Comparison of ENCODE assay signal across 31 cellular contexts in genomic region chr2:147135401-147135800, GRCh38.
A peak's percentile ranks its signal among the peaks of the same experiment; 100 is the strongest.
DNase-seq lines count a peak whose midpoint lies in the region; TF ChIP-seq lines count a peak whose summit lies in the region.
"Had no signal": no experiment of that assay in that cellular context is flagged by ENCODE, and none has a peak within 500 bp of the region (broad histone marks: within the 10 kb centered on the region; RNA-seq: fewer than 3 reads in every experiment).

No MANE protein-coding gene starts in this region.

- no peak for TF ChIP-seq POLR2A in suprapubic skin (IDR thresholded peaks at IDR 0.05)

- H3K4me3 Mint-ChIP-seq in activated CD4-positive, alpha-beta T cell treated with anti-CD3 and anti-CD28 coated beads, Interleukin-2, amount 10 ng/mL, durations not matched to agents 7 days and 5 days = no peak overlapping the region
- H3K4me3 Mint-ChIP-seq: activated CD4-positive, alpha-beta T cell treated with anti-CD3 and anti-CD28 coated beads, Interleukin-2, amount 10 ng/mL, durations not matched to agents 24 days and 14 days; activated CD8-positive, alpha-beta memory T cell treated with anti-CD3 and anti-CD28 coated beads, Interleukin-2, amount 10 ng/mL, durations not matched to agents 7 days and 5 days; CD14-positive monocyte; neural crest cell; stimulated activated effector memory CD8-positive, alpha-beta T cell treated with anti-CD3 and anti-CD28 coated beads, Interleukin-12 subunit alpha, Interleukin-12 subunit beta, amount 100 ng/mL, for 72 hours had no signal

- POLR2A ChIA-PET in activated CD4-positive, alpha-beta T cell treated with anti-CD3 and anti-CD28 coated beads, Interleukin-2, amount 10 ng/mL, durations not matched to agents 7 days and 5 days (lab: Charles Lee) = no interaction called here

- no peak overlapping the region for H3K27ac ChIP-seq in suprapubic skin
- H3K27ac ChIP-seq: esophagus squamous epithelium, gastrocnemius medialis, hepatocyte, Peyer's patch, upper lobe of left lung, WERI-Rb-1 had no signal

- H3K36me3 ChIP-seq in suprapubic skin = no peaks in the 10 kb centered on the region
- H3K36me3 ChIP-seq: esophagus squamous epithelium, gastrocnemius medialis, Peyer's patch, upper lobe of left lung, WERI-Rb-1 had no signal

- no peak for TF ChIP-seq CTCF in suprapubic skin (IDR thresholded peaks at IDR 0.05)

- CTCF ChIA-PET in activated CD4-positive, alpha-beta T cell treated with anti-CD3 and anti-CD28 coated beads, Interleukin-2, amount 10 ng/mL, durations not matched to agents 7 days and 5 days (lab: Charles Lee) = interaction anchor here (0.6 kb wide), 2 partner anchors 190 to 430 kb away, joined by 3 to 4 read pairs; no protein-coding TSS in a partner anchor

- H3K4me1 ChIP-seq in suprapubic skin = no peaks in the 10 kb centered on the region
- H3K4me1 ChIP-seq: esophagus squamous epithelium, gastrocnemius medialis, Peyer's patch, upper lobe of left lung had no signal

- peaks cover 11% of the 10 kb centered on the region for H3K27me3 Mint-ChIP-seq in activated CD4-positive, alpha-beta T cell treated with anti-CD3 and anti-CD28 coated beads, Interleukin-2, amount 10 ng/mL, durations not matched to agents 7 days and 5 days
- H3K27me3 Mint-ChIP-seq: activated CD8-positive, alpha-beta memory T cell treated with anti-CD3 and anti-CD28 coated beads, Interleukin-2, amount 10 ng/mL, durations not matched to agents 7 days and 5 days had no signal

- H3K27ac Mint-ChIP-seq in activated CD4-positive, alpha-beta T cell treated with anti-CD3 and anti-CD28 coated beads, Interleukin-2, amount 10 ng/mL, durations not matched to agents 7 days and 5 days = no peak overlapping the region
- H3K27ac Mint-ChIP-seq: activated CD4-positive, alpha-beta T cell treated with anti-CD3 and anti-CD28 coated beads, Interleukin-2, amount 10 ng/mL, durations not matched to agents 24 days and 14 days; activated CD8-positive, alpha-beta memory T cell treated with anti-CD3 and anti-CD28 coated beads, Interleukin-2, amount 10 ng/mL, durations not matched to agents 7 days and 5 days; CD14-positive monocyte; stimulated activated effector memory CD8-positive, alpha-beta T cell treated with anti-CD3 and anti-CD28 coated beads, Interleukin-12 subunit alpha, Interleukin-12 subunit beta, amount 100 ng/mL, for 72 hours had no signal

- H3K9me3 ChIP-seq in suprapubic skin = no peaks in the 10 kb centered on the region
- H3K9me3 ChIP-seq: esophagus squamous epithelium, gastrocnemius medialis, Peyer's patch, upper lobe of left lung had no signal

- peak; percentile 64 for DNase-seq in NCI-H1105 (lab: John Stamatoyannopoulos, UW)
- DNase-seq in NCI-H2081 treated with DMSO at 0.1 percent for 48 hours (lab: John Stamatoyannopoulos, UW) = peak; percentile 68
- DNase-seq in NCI-H748 treated with DMSO at 0.1 percent for 48 hours (lab: John Stamatoyannopoulos, UW) = peak; percentile 14
- peak; percentile 3 for DNase-seq in medulla oblongata (ENCODE audit: extremely low spot score)
- DNase-seq in effector CD8-positive, alpha-beta T cell (lab: John Stamatoyannopoulos, UW) = no peak
- DNase-seq in activated CD4-positive, alpha-beta T cell treated with anti-CD3 and anti-CD28 coated beads, Interleukin-2, amount 10 ng/mL, durations not matched to agents 7 days and 5 days = no peak
- no peak for DNase-seq in suprapubic skin (ENCODE audit: low spot score in 2 of 2)
- DNase-seq: activated CD4-positive, alpha-beta T cell treated with anti-CD3 and anti-CD28 coated beads, Interleukin-2, amount 10 ng/mL, durations not matched to agents 24 days and 14 days; activated CD8-positive, alpha-beta memory T cell treated with anti-CD3 and anti-CD28 coated beads, Interleukin-2, amount 10 ng/mL, durations not matched to agents 7 days and 5 days; activated T-cell treated with anti-CD3 and anti-CD28 coated beads, Interleukin-2, amount 50 U/mL, for 48 hours; Calu3; central memory CD4-positive, alpha-beta T cell; dermis blood vessel endothelial cell; esophagus squamous epithelium; gastrocnemius medialis; H7; left cardiac atrium; mammary epithelial cell; NCI-H510A; Peyer's patch; stimulated activated CD4-positive, alpha-beta T cell treated with anti-CD3 and anti-CD28 coated beads, Interleukin-12 subunit alpha, Interleukin-12 subunit beta, amount 100 ng/mL, for 4 hours; stimulated activated CD4-positive, alpha-beta T cell treated with anti-CD3 and anti-CD28 coated beads, Interleukin-4, amount 100 ng/mL, for 24 hours; SW 1271; T-helper 9 cell; upper lobe of left lung; WERI-Rb-1 had no signal

- no peak for TF ChIP-seq EP300 in suprapubic skin (IDR thresholded peaks at IDR 0.05)

- no peaks in the 10 kb centered on the region for H3K9me3 Mint-ChIP-seq in activated CD4-positive, alpha-beta T cell treated with anti-CD3 and anti-CD28 coated beads, Interleukin-2, amount 10 ng/mL, durations not matched to agents 7 days and 5 days
- H3K9me3 Mint-ChIP-seq: activated CD4-positive, alpha-beta T cell treated with anti-CD3 and anti-CD28 coated beads, Interleukin-2, amount 10 ng/mL, durations not matched to agents 24 days and 14 days; neural crest cell; stimulated activated effector memory CD8-positive, alpha-beta T cell treated with anti-CD3 and anti-CD28 coated beads, Interleukin-12 subunit alpha, Interleukin-12 subunit beta, amount 100 ng/mL, for 72 hours had no signal

- no peaks in the 10 kb centered on the region for H3K27me3 ChIP-seq in suprapubic skin
- H3K27me3 ChIP-seq: esophagus squamous epithelium, gastrocnemius medialis, Peyer's patch, upper lobe of left lung had no signal

- no peaks in the 10 kb centered on the region for H3K4me1 Mint-ChIP-seq in activated CD4-positive, alpha-beta T cell treated with anti-CD3 and anti-CD28 coated beads, Interleukin-2, amount 10 ng/mL, durations not matched to agents 7 days and 5 days
- H3K4me1 Mint-ChIP-seq: activated CD4-positive, alpha-beta T cell treated with anti-CD3 and anti-CD28 coated beads, Interleukin-2, amount 10 ng/mL, durations not matched to agents 24 days and 14 days; activated CD8-positive, alpha-beta memory T cell treated with anti-CD3 and anti-CD28 coated beads, Interleukin-2, amount 10 ng/mL, durations not matched to agents 7 days and 5 days; CD14-positive monocyte; neural crest cell; stimulated activated effector memory CD8-positive, alpha-beta T cell treated with anti-CD3 and anti-CD28 coated beads, Interleukin-12 subunit alpha, Interleukin-12 subunit beta, amount 100 ng/mL, for 72 hours had no signal

- H3K36me3 Mint-ChIP-seq in activated CD4-positive, alpha-beta T cell treated with anti-CD3 and anti-CD28 coated beads, Interleukin-2, amount 10 ng/mL, durations not matched to agents 7 days and 5 days (ENCODE audit: low read depth) = no peaks in the 10 kb centered on the region
- H3K36me3 Mint-ChIP-seq: activated CD8-positive, alpha-beta memory T cell treated with anti-CD3 and anti-CD28 coated beads, Interleukin-2, amount 10 ng/mL, durations not matched to agents 7 days and 5 days; CD14-positive monocyte; stimulated activated effector memory CD8-positive, alpha-beta T cell treated with anti-CD3 and anti-CD28 coated beads, Interleukin-12 subunit alpha, Interleukin-12 subunit beta, amount 100 ng/mL, for 72 hours had no signal

- WGBS in suprapubic skin = 80% methylated on average over 5 of the region's 5 CpGs

- H3K4me3 ChIP-seq in suprapubic skin = no peak overlapping the region
- H3K4me3 ChIP-seq: esophagus squamous epithelium, gastrocnemius medialis, GM12878, hepatocyte, Peyer's patch, upper lobe of left lung had no signal

Comparison
In these comparisons a context has a peak if more than half of its experiments do, and no peak if none do; other contexts are left out.
1. DNase-seq: peak in NCI-H1105 (single experiment), NCI-H2081 treated with DMSO at 0.1 percent for 48 hours (single experiment), NCI-H748 treated with DMSO at 0.1 percent for 48 hours (single experiment) and medulla oblongata (single experiment); none in effector CD8-positive, alpha-beta T cell (single experiment), activated CD4-positive, alpha-beta T cell treated with anti-CD3 and anti-CD28 coated beads, Interleukin-2, amount 10 ng/mL, durations not matched to agents 7 days and 5 days (single experiment) and suprapubic skin (0 of 2).